Comparison of ENCODE assay signal across 27 cellular contexts in genomic region chr13:71773534-71773933, GRCh38.
DNase-seq lines count a peak whose midpoint lies in the region; ATAC-seq, FAIRE-seq and TF ChIP-seq lines count a peak whose summit lies in the region.
"Had no signal": no experiment of that assay in that cellular context is flagged by ENCODE, and none has a peak within 500 bp of the region (broad histone marks: within the 10 kb centered on the region; RNA-seq: fewer than 3 reads in every experiment).

No MANE protein-coding gene starts in this region.

- H3K27ac ChIP-seq in endothelial cell of umbilical vein (ENCODE audit: insufficient read depth, low read depth, low read length) (no peak overlapping the region), dorsolateral prefrontal cortex (no peak overlapping the region)
- H3K27ac ChIP-seq: BLaER1 treated with 17β-estradiol and CSF1 and Interleukin-3, amounts not matched to agents 10 nM and 100 nM; HL-60; PC-9; SJCRH30 had no signal

- H3K4me1 ChIP-seq in endothelial cell of umbilical vein (ENCODE audit: control insufficient read depth, extremely low read depth, insufficient read depth, low read length): peaks cover 6% of the 10 kb centered on the region
- H3K4me1 ChIP-seq: BLaER1 treated with 17β-estradiol and CSF1 and Interleukin-3, amounts not matched to agents 10 nM and 100 nM; SJCRH30 had no signal

- no peaks in the 10 kb centered on the region for H4K20me1 ChIP-seq in endothelial cell of umbilical vein (replicated peaks; ENCODE audit: control insufficient read depth, extremely low read depth, insufficient read depth, low read length)
- H4K20me1 ChIP-seq: BLaER1 treated with 17β-estradiol and CSF1 and Interleukin-3, amounts not matched to agents 10 nM and 100 nM had no signal

- CTCF ChIA-PET in endothelial cell of umbilical vein (lab: Charles Lee): no interaction called here
- CTCF ChIA-PET in activated CD8-positive, alpha-beta memory T cell treated with anti-CD3 and anti-CD28 coated beads, Interleukin-2, amount 10 ng/mL, durations not matched to agents 7 days and 5 days (lab: Charles Lee): no interaction called here

- DNase-seq in D721Med (ENCODE audit: insufficient read length, low spot score): no peak
- peak; percentile 4 for DNase-seq in LoVo (ENCODE audit: low spot score)
- DNase-seq in endothelial cell of umbilical vein (ENCODE audit: low read depth, low spot score): no peak
- no peak for DNase-seq in activated CD8-positive, alpha-beta memory T cell treated with anti-CD3 and anti-CD28 coated beads, Interleukin-2, amount 10 ng/mL, durations not matched to agents 7 days and 5 days
- DNase-seq in dorsolateral prefrontal cortex: no peak
- DNase-seq: CD4-positive, alpha-beta T cell; DMS79 treated with DMSO at 0.1 percent for 48 hours; GF-D8; Karpas-422; NCI-H1092 treated with DMSO at 0.1 percent for 48 hours; NCI-H146; NCI-H2107; NCI-H524; NCI-H748 treated with DMSO at 0.1 percent for 48 hours; NK-92 treated with Interleukin-12 subunit alpha and Interleukin-12 subunit beta, amount 100 ng/mL, for 24 hours; PC-9; SJCRH30 had no signal

- no peaks in the 10 kb centered on the region for H3K9me1 ChIP-seq in endothelial cell of umbilical vein (replicated peaks; ENCODE audit: control insufficient read depth, extremely low read depth, insufficient read depth, low read length)

- no peak overlapping the region for H3K9ac ChIP-seq in endothelial cell of umbilical vein (replicated peaks; ENCODE audit: extremely low read depth, insufficient read depth, low read length)
- H3K9ac ChIP-seq: BLaER1 treated with 17β-estradiol and CSF1 and Interleukin-3, amounts not matched to agents 10 nM and 100 nM had no signal

- no peak for TF ChIP-seq CTCF in D721Med (IDR thresholded peaks at IDR 0.05; ENCODE audit: insufficient read depth, missing control alignments)
- TF ChIP-seq CTCF in endothelial cell of umbilical vein (IDR thresholded peaks at IDR 0.05; ENCODE audit: extremely low read depth in 1 of 2, insufficient read depth in 1 of 2, low read depth in 1 of 2, low read length in 2 of 2): no peak
- TF ChIP-seq CTCF in nephron (IDR thresholded peaks at IDR 0.05; ENCODE audit: unreplicated experiment in 3 of 3): no peak
- no peak for TF ChIP-seq CTCF in dorsolateral prefrontal cortex (IDR thresholded peaks at IDR 0.05 in 54 of 56, conservative IDR thresholded peaks at IDR 0.05 in 2 of 56; ENCODE audit: low read depth in 1 of 56, partially characterized antibody in 56 of 56)

- FAIRE-seq in D721Med (lab: Jason Lieb, UNC) (peak; percentile 35), endothelial cell of umbilical vein (lab: Jason Lieb, UNC) (peak; percentile 37)
- FAIRE-seq: A204.1, GM12891 had no signal

- POLR2A ChIA-PET in endothelial cell of umbilical vein (lab: Charles Lee): no interaction called here

- H3K4me3 Mint-ChIP-seq in nephron: no peak overlapping the region
- H3K4me3 Mint-ChIP-seq in activated CD8-positive, alpha-beta memory T cell treated with anti-CD3 and anti-CD28 coated beads, Interleukin-2, amount 10 ng/mL, durations not matched to agents 7 days and 5 days: no peak overlapping the region
- H3K4me3 Mint-ChIP-seq: CD4-positive, alpha-beta T cell; GM23338 had no signal

- H3K36me3 ChIP-seq in endothelial cell of umbilical vein (ENCODE audit: control insufficient read depth in 2 of 2, extremely low read depth in 1 of 2, insufficient read depth in 2 of 2, low read length in 2 of 2): no peaks in the 10 kb centered on the region
- H3K36me3 ChIP-seq: BLaER1 treated with 17β-estradiol and CSF1 and Interleukin-3, amounts not matched to agents 10 nM and 100 nM; HAP-1; SJCRH30 had no signal

- H3K36me3 Mint-ChIP-seq in nephron (ENCODE audit: low read depth): no peaks in the 10 kb centered on the region
- H3K36me3 Mint-ChIP-seq in activated CD8-positive, alpha-beta memory T cell treated with anti-CD3 and anti-CD28 coated beads, Interleukin-2, amount 10 ng/mL, durations not matched to agents 7 days and 5 days: no peaks in the 10 kb centered on the region

- no peak overlapping the region for H3K4me2 ChIP-seq in endothelial cell of umbilical vein (ENCODE audit: insufficient read depth, low read length)
- H3K4me2 ChIP-seq: BLaER1 treated with 17β-estradiol and CSF1 and Interleukin-3, amounts not matched to agents 10 nM and 100 nM; GM23338; PC-9 had no signal

- dilution Hi-C loops in endothelial cell of umbilical vein (cut with MboI; ENCODE audit: extremely low pct_ligation_motif_present, low sequenced_read_pairs): no loop called here

- intact Hi-C loops in endothelial cell of umbilical vein (cut with micrococcal nuclease) (loop anchor here (5.0 to 10.0 kb wide), 2 partner anchors 146 to 529 kb away; no protein-coding TSS in a partner anchor), dorsolateral prefrontal cortex (cut with DNase I) (no loop called here)

- H3K27me3 Mint-ChIP-seq in nephron (ENCODE audit: low read depth): no peaks in the 10 kb centered on the region
- no peaks in the 10 kb centered on the region for H3K27me3 Mint-ChIP-seq in activated CD8-positive, alpha-beta memory T cell treated with anti-CD3 and anti-CD28 coated beads, Interleukin-2, amount 10 ng/mL, durations not matched to agents 7 days and 5 days
- H3K27me3 Mint-ChIP-seq: CD4-positive, alpha-beta T cell had no signal

- H3K4me3 ChIP-seq in endothelial cell of umbilical vein (replicated peaks in 1 of 3; ENCODE audit: insufficient read depth in 1 of 3, low read depth in 1 of 3, low read length in 3 of 3): no peak overlapping the region
- no peak overlapping the region for H3K4me3 ChIP-seq in dorsolateral prefrontal cortex
- H3K4me3 ChIP-seq: BLaER1 treated with 17β-estradiol and CSF1 and Interleukin-3, amounts not matched to agents 10 nM and 100 nM; GM23338; HAP-1; PC-9; SJCRH30 had no signal

- peak overlapping the region; percentile 61 to 80 (median 76) for H3K27ac Mint-ChIP-seq in nephron
- no peak overlapping the region for H3K27ac Mint-ChIP-seq in activated CD8-positive, alpha-beta memory T cell treated with anti-CD3 and anti-CD28 coated beads, Interleukin-2, amount 10 ng/mL, durations not matched to agents 7 days and 5 days
- H3K27ac Mint-ChIP-seq: CD4-positive, alpha-beta T cell; GM23338 had no signal

- no peak for TF ChIP-seq POLR2A in endothelial cell of umbilical vein (IDR thresholded peaks at IDR 0.05; ENCODE audit: low read depth, low read length)

- H3K27me3 ChIP-seq in endothelial cell of umbilical vein (ENCODE audit: control insufficient read depth in 2 of 2, insufficient read depth in 2 of 2, low read length in 2 of 2) (no peaks in the 10 kb centered on the region), dorsolateral prefrontal cortex (no peaks in the 10 kb centered on the region)
- H3K27me3 ChIP-seq: BLaER1 treated with 17β-estradiol and CSF1 and Interleukin-3, amounts not matched to agents 10 nM and 100 nM; SJCRH30 had no signal

- peaks cover 30% of the 10 kb centered on the region for H3K4me1 Mint-ChIP-seq in nephron
- no peaks in the 10 kb centered on the region for H3K4me1 Mint-ChIP-seq in activated CD8-positive, alpha-beta memory T cell treated with anti-CD3 and anti-CD28 coated beads, Interleukin-2, amount 10 ng/mL, durations not matched to agents 7 days and 5 days
- H3K4me1 Mint-ChIP-seq: GM23338 had no signal

- no peaks in the 10 kb centered on the region for H3K9me3 ChIP-seq in endothelial cell of umbilical vein (replicated peaks; ENCODE audit: control insufficient read depth, insufficient read depth, low read length)
- H3K9me3 ChIP-seq: BLaER1 treated with 17β-estradiol and CSF1 and Interleukin-3, amounts not matched to agents 10 nM and 100 nM; HAP-1; SJCRH30 had no signal

- ATAC-seq in activated CD8-positive, alpha-beta memory T cell treated with anti-CD3 and anti-CD28 coated beads, Interleukin-2, amount 10 ng/mL, durations not matched to agents 7 days and 5 days: no peak
- no peak for ATAC-seq in HG02870 (IDR thresholded peaks at IDR 0.05; ENCODE audit: unreplicated experiment)
- ATAC-seq: GM23338, Right ventricle myocardium inferior, SK-N-SH treated with all-trans-retinoic acid at 6 μM for 48 hours had no signal

- no peaks in the 10 kb centered on the region for H3K9me3 Mint-ChIP-seq in nephron
- H3K9me3 Mint-ChIP-seq in activated CD8-positive, alpha-beta memory T cell treated with anti-CD3 and anti-CD28 coated beads, Interleukin-2, amount 10 ng/mL, durations not matched to agents 7 days and 5 days (ENCODE audit: low read depth): no peaks in the 10 kb centered on the region
- H3K9me3 Mint-ChIP-seq: CD4-positive, alpha-beta T cell; GM23338 had no signal

- no peaks in the 10 kb centered on the region for H3K79me2 ChIP-seq in endothelial cell of umbilical vein (ENCODE audit: control insufficient read depth, insufficient read depth, low read length)

- H2AFZ ChIP-seq in endothelial cell of umbilical vein (ENCODE audit: low read depth, low read length): no peak overlapping the region
- H2AFZ ChIP-seq: GM23338, PC-9 had no signal

- no TSS peak for BruUV-seq in endothelial cell of umbilical vein (replicated peaks; lab: Mats Ljungman, UMichigan)

TF ChIP-seq in endothelial cell of umbilical vein, 7 proteins besides CTCF, POLR2A, EP300 and RAD21:
- TF ChIP-seq MYC (IDR thresholded peaks at IDR 0.05; ENCODE audit: low read depth, low read length) (no peak), EZH2 (IDR thresholded peaks at IDR 0.05; ENCODE audit: borderline replicate concordance, low read depth, low read length, severe bottlenecking) (no peak)
- TF ChIP-seq, protein P1, sequence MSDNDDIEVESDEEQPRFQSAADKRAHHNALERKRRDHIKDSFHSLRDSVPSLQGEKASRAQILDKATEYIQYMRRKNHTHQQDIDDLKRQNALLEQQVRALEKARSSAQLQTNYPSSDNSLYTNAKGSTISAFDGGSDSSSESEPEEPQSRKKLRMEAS (IDR thresholded peaks at IDR 0.05; ENCODE audit: insufficient read depth, insufficient read length): no peak
